Comparison of ENCODE assay signal across 21 cellular contexts in genomic region chr12:42102720-42103119, GRCh38.
"Had no signal": no experiment of that assay in that cellular context is flagged by ENCODE, and none has a peak within 500 bp of the region (broad histone marks: within the 10 kb centered on the region; RNA-seq: fewer than 3 reads in every experiment).

No MANE protein-coding gene starts in this region.

- H3K4me1 ChIP-seq: esophagus squamous epithelium, parathyroid adenoma, right lobe of liver, tibial nerve, upper lobe of left lung had no signal

- H3K27me3 ChIP-seq: esophagus squamous epithelium, gastrocnemius medialis, neutrophil, right lobe of liver, tibial nerve, upper lobe of left lung had no signal

- ATAC-seq: gastrocnemius medialis; left ventricle myocardium superior; lower lobe of right lung; naive thymus-derived CD8-positive, alpha-beta T cell; stimulated activated naive B cell treated with anti-CD40 and anti-IgM and Interleukin-4, amounts not matched to agents 10 μg/mL and 1 μg/mL and 100 μg/mL, for 72 hours had no signal

- FAIRE-seq: urothelium cell line had no signal

- H3K4me3 ChIP-seq: coronary artery, esophagus squamous epithelium, gastrocnemius medialis, lower lobe of right lung, right lobe of liver, thoracic aorta, tibial nerve, upper lobe of left lung had no signal

- H3K36me3 ChIP-seq: gastrocnemius medialis, lower lobe of right lung, right lobe of liver, thoracic aorta, upper lobe of left lung had no signal

- H3K9ac ChIP-seq: parathyroid adenoma had no signal

- DNase-seq: dermis blood vessel endothelial cell; effector memory CD4-positive, alpha-beta T cell; erythroblast; esophagus squamous epithelium; gastrocnemius medialis; head of caudate nucleus; kidney glomerular epithelial cell; left ventricle myocardium superior; lower lobe of right lung; naive thymus-derived CD8-positive, alpha-beta T cell; right lobe of liver; stimulated activated CD4-positive, alpha-beta T cell treated with anti-CD3 and anti-CD28 coated beads, Interleukin-15, amount 100 ng/mL, for 24 hours; stimulated activated CD4-positive, alpha-beta T cell treated with anti-CD3 and anti-CD28 coated beads, Interleukin-2, amount 100 ng/mL, for 48 hours; stimulated activated naive B cell treated with anti-CD40 and anti-IgM and Interleukin-4, amounts not matched to agents 10 μg/mL and 1 μg/mL and 100 μg/mL, for 72 hours; upper lobe of left lung had no signal

- H3K9me3 ChIP-seq: esophagus squamous epithelium, gastrocnemius medialis, lower lobe of right lung, neutrophil, right lobe of liver, thoracic aorta, tibial nerve, upper lobe of left lung had no signal

- H3K27ac ChIP-seq: coronary artery, esophagus squamous epithelium, gastrocnemius medialis, lower lobe of right lung, neutrophil, parathyroid adenoma, right lobe of liver, thoracic aorta, tibial nerve, upper lobe of left lung had no signal
